ENCODE assay signal across 26 cellular contexts in the genomic region with DNA sequence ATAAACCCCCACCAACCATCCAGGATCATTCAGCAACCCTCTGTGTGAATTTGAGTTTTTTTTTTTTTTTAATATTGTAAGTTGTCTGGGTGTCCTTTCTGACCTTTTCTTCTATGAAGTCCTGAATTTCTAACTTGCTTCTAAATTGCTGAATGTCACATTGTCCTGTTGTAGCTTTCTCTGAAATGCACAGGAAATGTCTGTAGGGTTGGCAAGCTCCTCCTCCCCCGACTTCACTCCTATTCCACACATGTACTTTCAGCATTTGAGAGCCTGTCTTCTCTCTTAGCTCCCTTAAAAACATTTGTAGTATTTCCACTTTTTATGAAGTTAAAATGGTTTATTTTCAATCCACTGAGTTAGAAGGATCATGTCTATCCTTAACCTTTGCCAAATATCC.
"Had no signal": no experiment of that assay in that cellular context is flagged by ENCODE, and none has a peak within 500 bp of the region (broad histone marks: within the 10 kb centered on the region; RNA-seq: fewer than 3 reads in every experiment).

No MANE protein-coding gene starts in this region.

- H3K9me3 ChIP-seq: breast epithelium, left ventricle myocardium inferior, suprapubic skin, tibial artery, upper lobe of right lung had no signal

- DNase-seq: activated CD4-positive, alpha-beta T cell treated with anti-CD3 and anti-CD28 coated beads for 1 hour; activated CD4-positive, alpha-beta T cell treated with anti-CD3 and anti-CD28 coated beads, Interleukin-2, amount 50 U/mL, for 48 hours; activated effector memory CD4-positive, alpha-beta T cell treated with Interleukin-2 at 50 U/mL for 16 hours; activated naive CD4-positive, alpha-beta T cell treated with Interleukin-2 at 50 U/mL for 16 hours; activated naive CD8-positive, alpha-beta T cell treated with anti-CD3 and anti-CD28 coated beads, Interleukin-2, amount 50 U/mL, for 24 hours; activated T-cell treated with anti-CD3 and anti-CD28 coated beads, Interleukin-2, amount 50 U/mL, for 48 hours; amygdala; central memory CD4-positive, alpha-beta T cell; dermis blood vessel endothelial cell; effector CD4-positive, alpha-beta T cell; left ventricle myocardium inferior; mesendoderm; natural killer cell; posterior cingulate gyrus; right cardiac atrium; stimulated activated CD4-positive, alpha-beta T cell treated with anti-CD3 and anti-CD28 coated beads, Interleukin-15, amount 100 ng/mL, for 24 hours; stimulated activated CD4-positive, alpha-beta T cell treated with anti-CD3 and anti-CD28 coated beads, Interleukin-2, amount 100 ng/mL, for 24 hours; stimulated activated naive B cell treated with anti-CD40 and anti-IgM and Interleukin-4, amounts not matched to agents 10 μg/mL and 1 μg/mL and 100 μg/mL, for 72 hours; T-helper 17 cell; tibial artery; upper lobe of right lung had no signal

- ATAC-seq: activated naive CD8-positive, alpha-beta T cell treated with anti-CD3 and anti-CD28 coated beads, Interleukin-2, amount 50 U/mL, for 24 hours; natural killer cell; right cardiac atrium; stimulated activated naive B cell treated with anti-CD40 and anti-IgM and Interleukin-4, amounts not matched to agents 10 μg/mL and 1 μg/mL and 100 μg/mL, for 72 hours; T-helper 17 cell; upper lobe of right lung; WTC11 had no signal

- H3K9me3 Mint-ChIP-seq: activated naive CD8-positive, alpha-beta T cell treated with anti-CD3 and anti-CD28 coated beads, Interleukin-2, amount 50 U/mL, for 24 hours; natural killer cell; stimulated activated naive B cell treated with anti-CD40 and anti-IgM and Interleukin-4, amounts not matched to agents 10 μg/mL and 1 μg/mL and 100 μg/mL, for 72 hours; WTC11 had no signal

- H3K27ac Mint-ChIP-seq: activated naive CD8-positive, alpha-beta T cell treated with anti-CD3 and anti-CD28 coated beads, Interleukin-2, amount 50 U/mL, for 24 hours; natural killer cell; stimulated activated naive B cell treated with anti-CD40 and anti-IgM and Interleukin-4, amounts not matched to agents 10 μg/mL and 1 μg/mL and 100 μg/mL, for 72 hours; T-helper 17 cell; WTC11 had no signal

- H3K36me3 ChIP-seq: breast epithelium, left ventricle myocardium inferior, suprapubic skin, tibial artery, upper lobe of right lung had no signal

- H3K27me3 ChIP-seq: breast epithelium, suprapubic skin, tibial artery, upper lobe of right lung had no signal

- H3K27ac ChIP-seq: breast epithelium, epithelial cell of prostate, left ventricle myocardium inferior, suprapubic skin, tibial artery, upper lobe of right lung had no signal

- H3K4me1 ChIP-seq: breast epithelium had no signal

- H3K4me3 Mint-ChIP-seq: activated naive CD8-positive, alpha-beta T cell treated with anti-CD3 and anti-CD28 coated beads, Interleukin-2, amount 50 U/mL, for 24 hours; natural killer cell; stimulated activated naive B cell treated with anti-CD40 and anti-IgM and Interleukin-4, amounts not matched to agents 10 μg/mL and 1 μg/mL and 100 μg/mL, for 72 hours; T-helper 17 cell; WTC11 had no signal

- H3K4me3 ChIP-seq: breast epithelium, left ventricle myocardium inferior, lung, suprapubic skin, tibial artery, upper lobe of right lung had no signal

- H3K36me3 Mint-ChIP-seq: natural killer cell, WTC11 had no signal
